Comparison of ENCODE assay signal across 9 cellular contexts in genomic region chr15:72554471-72555425, GRCh38.
DNase-seq lines count a peak whose midpoint lies in the region; ATAC-seq and TF ChIP-seq lines count a peak whose summit lies in the region.
"Had no signal": no experiment of that assay in that cellular context is flagged by ENCODE, and none has a peak within 500 bp of the region (broad histone marks: within the 10 kb centered on the region; RNA-seq: fewer than 3 reads in every experiment).

No MANE protein-coding gene starts in this region.

- TF ChIP-seq POLR2A in vagina (IDR thresholded peaks at IDR 0.05) = no peak

- H3K36me3 Mint-ChIP-seq in CD4-positive, alpha-beta T cell (ENCODE audit: low read depth) = peaks cover 82% of the 10 kb centered on the region

- H3K27me3 Mint-ChIP-seq in CD4-positive, alpha-beta T cell = no peaks in the 10 kb centered on the region

- H3K9me3 Mint-ChIP-seq in CD4-positive, alpha-beta T cell = no peaks in the 10 kb centered on the region

- no peak overlapping the region for H3K4me3 Mint-ChIP-seq in CD4-positive, alpha-beta T cell

- in situ Hi-C loops in astrocyte of the cerebellum (cut with HindIII; ENCODE audit: low sequenced_read_pairs) = no loop called here

- POLR2A ChIA-PET in CD4-positive, alpha-beta T cell (lab: Charles Lee) = no interaction called here

- peak in 2 of 10 experiments; percentile 2 to 30 for DNase-seq in CD4-positive, alpha-beta T cell
- DNase-seq in T1000 (lab: John Stamatoyannopoulos, UW) (peak; percentile 6), astrocyte of the cerebellum (ENCODE audit: low read depth) (peak; percentile 71), non-pigmented ciliary epithelial cell (ENCODE audit: low read depth) (peak; percentile 68), NCI-H69 (lab: John Stamatoyannopoulos, UW) (no peak), NCI-H524 treated with DMSO at 0.1 percent for 48 hours (lab: John Stamatoyannopoulos, UW) (no peak), vagina (ENCODE audit: extremely low spot score in 2 of 2) (no peak), left ventricle myocardium inferior (no peak)
- DNase-seq: NCI-H526 treated with DMSO at 0.1 percent for 48 hours had no signal

- H3K27ac Mint-ChIP-seq in CD4-positive, alpha-beta T cell = peak overlapping the region; percentile 25

- TF ChIP-seq CTCF in CD4-positive, alpha-beta T cell (IDR thresholded peaks at IDR 0.05) = no peak
- TF ChIP-seq CTCF in astrocyte of the cerebellum (IDR thresholded peaks at IDR 0.05; ENCODE audit: low read depth, low read length, missing control alignments) (no peak), vagina (IDR thresholded peaks at IDR 0.05) (no peak), left ventricle myocardium inferior (IDR thresholded peaks at IDR 0.05; ENCODE audit: borderline replicate concordance) (no peak)

- peaks cover 0 to 11% of the 10 kb centered on the region in 2 donors for H3K36me3 ChIP-seq in vagina
- peaks cover 28% of the 10 kb centered on the region for H3K36me3 ChIP-seq in left ventricle myocardium inferior

- ATAC-seq in CD4-positive, alpha-beta T cell (ENCODE audit: poor library complexity) = peak; percentile 61

- H3K27ac ChIP-seq in CD4-positive, alpha-beta T cell (ENCODE audit: low read depth, low read length) = no peak overlapping the region
- H3K27ac ChIP-seq in vagina (no peak overlapping the region), left ventricle myocardium inferior (replicated peaks) (no peak overlapping the region)

- H3K9me3 ChIP-seq in CD4-positive, alpha-beta T cell (ENCODE audit: control insufficient read depth, low read length) = no peaks in the 10 kb centered on the region
- no peaks in the 10 kb centered on the region for H3K9me3 ChIP-seq in vagina
- no peaks in the 10 kb centered on the region for H3K9me3 ChIP-seq in left ventricle myocardium inferior (replicated peaks)

- no peaks in the 10 kb centered on the region for H3K27me3 ChIP-seq in CD4-positive, alpha-beta T cell (ENCODE audit: control insufficient read depth, insufficient read depth, low read length)
- H3K27me3 ChIP-seq in vagina (no peaks in the 10 kb centered on the region), left ventricle myocardium inferior (ENCODE audit: low read depth) (no peaks in the 10 kb centered on the region)

- H3K4me1 ChIP-seq in vagina = no peaks in the 10 kb centered on the region
- no peaks in the 10 kb centered on the region for H3K4me1 ChIP-seq in left ventricle myocardium inferior

- CTCF ChIA-PET in CD4-positive, alpha-beta T cell (lab: Charles Lee) = no interaction called here

- H3K4me1 Mint-ChIP-seq in CD4-positive, alpha-beta T cell (ENCODE audit: low read depth) = peaks cover 54% of the 10 kb centered on the region

- H3K4me3 ChIP-seq in astrocyte of the cerebellum (ENCODE audit: low read depth, low read length) (no peak overlapping the region), vagina (no peak overlapping the region), left ventricle myocardium inferior (no peak overlapping the region)

- intact Hi-C loops in CD4-positive, alpha-beta T cell (cut with DNase I, micrococcal nuclease) = no loop called here
- intact Hi-C loops in vagina (cut with DNase I) = no loop called here
- intact Hi-C loops in left ventricle myocardium inferior (cut with micrococcal nuclease) = no loop called here

Comparison
In these comparisons a context has a peak if more than half of its experiments do, and no peak if none do; other contexts are left out.
1. DNase-seq: peak in T1000 (single experiment), astrocyte of the cerebellum (single experiment) and non-pigmented ciliary epithelial cell (single experiment); none in NCI-H69 (single experiment), NCI-H524 treated with DMSO at 0.1 percent for 48 hours (single experiment), vagina (0 of 2) and left ventricle myocardium inferior (single experiment).